Comparison of ENCODE assay signal across 1 cellular context in the genomic region with DNA sequence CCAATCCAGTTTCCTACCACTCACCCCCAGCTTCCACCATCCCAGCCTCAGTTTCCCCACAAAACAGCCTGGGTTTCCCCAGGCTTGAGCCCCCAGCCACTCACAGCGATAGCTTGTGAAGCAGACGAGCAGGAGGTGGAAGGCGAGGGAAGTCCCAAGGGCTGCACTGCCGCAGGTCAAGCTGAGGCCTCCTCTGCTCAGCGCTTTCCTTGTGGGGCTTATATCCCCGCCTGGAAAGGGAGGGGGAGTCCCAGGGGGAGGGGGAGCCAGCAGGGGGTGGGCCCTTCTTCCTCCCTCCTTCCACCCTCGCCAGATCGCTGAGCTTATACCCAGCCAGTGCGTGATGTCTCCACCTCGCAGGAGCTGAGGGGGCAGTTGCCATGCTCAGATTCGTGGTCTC.
A peak's percentile ranks its signal among the peaks of the same experiment; 100 is the strongest.
TF ChIP-seq lines count a peak whose summit lies in the region.

TSS of gene PYY (minus strand) at position 195 of the 400 bp plus-strand sequence. CDS start 457 bp downstream, outside the sequence.

TF ChIP-seq in H1, 55 proteins besides CTCF, POLR2A, EP300 and RAD21 (continued from another document):
- 0 out of 2 replicates have a peak, but pooled peaks have one; percentile 14 for TF ChIP-seq SUZ12 (IDR thresholded peaks at IDR 0.05; ENCODE audit: low read length)
